Comparison of ENCODE assay signal across 1 cellular context in the genomic region with DNA sequence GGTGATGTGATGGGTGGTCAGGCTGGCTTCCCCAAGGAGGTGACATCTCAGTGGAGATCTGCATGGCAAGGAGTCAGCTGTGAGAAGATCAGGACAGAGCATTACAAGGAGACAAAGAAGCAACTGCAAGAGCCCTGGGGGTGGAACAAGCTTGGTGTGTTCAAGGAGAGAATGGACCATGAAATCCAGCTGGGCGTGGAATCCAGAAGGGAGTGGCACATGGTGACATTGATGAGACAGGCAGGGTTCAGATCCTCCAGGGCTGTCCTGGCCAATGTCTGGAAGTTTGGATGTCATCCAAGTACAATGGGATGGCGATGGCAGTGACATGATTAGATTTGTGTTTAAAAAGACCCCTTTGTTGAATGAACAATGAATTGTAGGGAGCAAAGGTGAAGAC.
TF ChIP-seq lines count a peak whose summit lies in the region.

No MANE protein-coding gene starts in this region.

TF ChIP-seq in K562, 482 proteins besides CTCF, POLR2A, EP300 and RAD21:
- TF ChIP-seq NFIC (IDR thresholded peaks at IDR 0.05) (0 out of 2 replicates have a peak, but pooled peaks have one; percentile 18), SMARCA5 (IDR thresholded peaks at IDR 0.05) (no peak)
